Comparison of ENCODE assay signal across 23 cellular contexts in the genomic region with DNA sequence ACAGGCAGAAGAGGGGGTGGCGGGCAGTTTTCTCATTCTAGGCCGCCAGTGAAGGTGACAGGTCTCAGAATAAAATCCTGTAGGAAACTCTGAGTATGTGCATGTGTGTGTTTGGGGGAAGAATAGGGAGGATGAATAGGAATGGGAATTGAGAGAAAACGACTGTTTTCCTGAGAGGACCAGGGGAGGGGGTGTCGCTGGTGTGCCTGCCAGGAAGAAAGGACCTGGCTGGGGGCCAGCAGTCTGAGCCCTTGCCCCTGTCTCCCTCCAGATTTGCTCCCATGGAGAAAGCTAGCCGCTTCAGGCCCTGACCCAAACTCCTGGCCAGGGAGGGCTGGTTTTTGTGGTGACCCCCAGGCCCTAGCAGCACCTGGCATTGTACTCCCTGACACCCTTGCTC. TPM values are rescaled to one million over a fixed set of nuclear protein-coding genes. Genes with fewer than 3 reads are reported as not detected.
A peak's percentile ranks its signal among the peaks of the same experiment; 100 is the strongest.
DNase-seq lines count a peak whose midpoint lies in the region; ATAC-seq and TF ChIP-seq lines count a peak whose summit lies in the region.
"Had no signal": no experiment of that assay in that cellular context is flagged by ENCODE, and none has a peak within 500 bp of the region (broad histone marks: within the 10 kb centered on the region; RNA-seq: fewer than 3 reads in every experiment).

No MANE protein-coding gene starts in this region.

- H3K4me3 ChIP-seq in IMR-90 (ENCODE audit: insufficient read depth, low read depth, low read length) (no peak overlapping the region), subcutaneous abdominal adipose tissue (ENCODE audit: low read depth in 1 of 5, low read length in 5 of 5) (peak overlapping the region in 1 of 5 donors; percentile 31)
- H3K4me3 ChIP-seq: GM12878, lung, spleen, suprapubic skin had no signal

- H3K9me3 ChIP-seq in IMR-90 (ENCODE audit: control insufficient read depth, insufficient read depth, low read length) (no peaks in the 10 kb centered on the region), subcutaneous abdominal adipose tissue (ENCODE audit: control insufficient read depth in 5 of 5, low read length in 5 of 5) (no peaks in the 10 kb centered on the region)
- H3K9me3 ChIP-seq: spleen, suprapubic skin had no signal

- no peak overlapping the region for H3K27ac ChIP-seq in IMR-90 (ENCODE audit: insufficient read depth, low read length)
- H3K27ac ChIP-seq in caudate nucleus (ENCODE audit: low read depth, low read length), result peak overlapping the region; percentile 80
- H3K27ac ChIP-seq in subcutaneous abdominal adipose tissue (ENCODE audit: low read depth, low read length), result peak overlapping the region; percentile 43
- H3K27ac ChIP-seq: spleen, suprapubic skin had no signal

- DNase-seq in IMR-90 (no peak), caudate nucleus (lab: John Stamatoyannopoulos, UW) (no peak), mesothelial cell of epicardium (ENCODE audit: low spot score in 2 of 2, unreplicated experiment in 2 of 2) (no peak)
- no peak for DNase-seq in activated CD4-positive, alpha-beta T cell treated with anti-CD3 and anti-CD28 coated beads, Interleukin-2, amount 10 ng/mL, durations not matched to agents 24 days and 14 days
- DNase-seq in activated naive CD4-positive, alpha-beta T cell treated with anti-CD3 and anti-CD28 coated beads, Interleukin-2, amount 50 U/mL, for 16 hours, result no peak
- DNase-seq: activated CD4-positive, alpha-beta T cell treated with anti-CD3 and anti-CD28 coated beads for 36 hours; CD8-positive, alpha-beta T cell; effector CD8-positive, alpha-beta T cell; HCEC 1CT; naive thymus-derived CD4-positive, alpha-beta T cell; NCI-H1694; spleen; stimulated activated CD8-positive, alpha-beta memory T cell treated with anti-CD3 and anti-CD28 coated beads, Interleukin-4, amount 100 ng/mL, for 48 hours had no signal

- no peak overlapping the region for H2BK20ac ChIP-seq in IMR-90 (ENCODE audit: low read depth, low read length)

- H3K36me3 ChIP-seq in IMR-90 (ENCODE audit: control insufficient read depth, insufficient read depth, low read length) (no peaks in the 10 kb centered on the region), subcutaneous abdominal adipose tissue (ENCODE audit: control insufficient read depth in 5 of 5, insufficient read depth in 5 of 5, low read length in 5 of 5) (peaks cover 2 to 8% (median 3%) of the 10 kb centered on the region in 5 donors)
- H3K36me3 ChIP-seq: spleen had no signal

- no peak overlapping the region for H4K5ac ChIP-seq in IMR-90 (ENCODE audit: low read depth, low read length)

- 0 out of 2 replicates have a peak overlapping the region, but pooled peaks have one; percentile 14 for H3K4ac ChIP-seq in IMR-90 (ENCODE audit: low read depth, low read length)

- no peak overlapping the region for H3K14ac ChIP-seq in IMR-90 (replicated peaks; ENCODE audit: low read depth, low read length)

- no peaks in the 10 kb centered on the region for H3K79me1 ChIP-seq in IMR-90 (ENCODE audit: low read depth in 1 of 2, low read length in 2 of 2)

- no CpG with 5 or more reads among the region's 5 CpGs for WGBS in IMR-90 (ENCODE audit: extremely low coverage in 2 of 2, insufficient read length in 1 of 2), 2 experiments

- no peak overlapping the region for H3K4me3 Mint-ChIP-seq in mesothelial cell of epicardium
- H3K4me3 Mint-ChIP-seq in activated CD4-positive, alpha-beta T cell treated with anti-CD3 and anti-CD28 coated beads, Interleukin-2, amount 10 ng/mL, durations not matched to agents 24 days and 14 days, result no peak overlapping the region
- H3K4me3 Mint-ChIP-seq: activated CD4-positive, alpha-beta T cell treated with anti-CD3 and anti-CD28 coated beads for 36 hours; CD8-positive, alpha-beta T cell; central memory CD8-positive, alpha-beta T cell; IgD-negative memory B cell; naive thymus-derived CD4-positive, alpha-beta T cell had no signal

- H3K9me1 ChIP-seq in IMR-90 (ENCODE audit: insufficient read depth, low read length), result peaks cover 16% of the 10 kb centered on the region

- H2AK5ac ChIP-seq in IMR-90 (ENCODE audit: low read depth, low read length), result no peak overlapping the region

- no peak overlapping the region for H3K56ac ChIP-seq in IMR-90 (ENCODE audit: extremely low read depth, insufficient read depth, low read length)

- H2AFZ ChIP-seq in IMR-90 (replicated peaks; ENCODE audit: low read length, poor library complexity), result no peak overlapping the region

- peaks cover 26% of the 10 kb centered on the region for H3K4me1 ChIP-seq in IMR-90 (ENCODE audit: control insufficient read depth, insufficient read depth, low read length)
- peaks cover 11 to 60% (median 54%) of the 10 kb centered on the region in 5 donors for H3K4me1 ChIP-seq in subcutaneous abdominal adipose tissue (ENCODE audit: control insufficient read depth in 5 of 5, insufficient read depth in 5 of 5, low read length in 5 of 5)
- H3K4me1 ChIP-seq: spleen had no signal

- no peaks in the 10 kb centered on the region for H3K36me3 Mint-ChIP-seq in mesothelial cell of epicardium
- no peaks in the 10 kb centered on the region for H3K36me3 Mint-ChIP-seq in activated CD4-positive, alpha-beta T cell treated with anti-CD3 and anti-CD28 coated beads, Interleukin-2, amount 10 ng/mL, durations not matched to agents 24 days and 14 days (ENCODE audit: low read depth)
- H3K36me3 Mint-ChIP-seq: IgD-negative memory B cell had no signal

- TF ChIP-seq CTCF in IMR-90 (conservative IDR thresholded peaks at IDR 0.05; ENCODE audit: low read depth, low read length), result no peak
- TF ChIP-seq CTCF in mesothelial cell of epicardium (IDR thresholded peaks at IDR 0.05; ENCODE audit: unreplicated experiment), result no peak

- POLR2A ChIA-PET in IMR-90 (lab: Charles Lee; ENCODE audit: unreplicated experiment), result no interaction called here

- H3K4me1 Mint-ChIP-seq in mesothelial cell of epicardium, result peaks cover 26% of the 10 kb centered on the region
- H3K4me1 Mint-ChIP-seq in activated CD4-positive, alpha-beta T cell treated with anti-CD3 and anti-CD28 coated beads, Interleukin-2, amount 10 ng/mL, durations not matched to agents 24 days and 14 days, result no peaks in the 10 kb centered on the region
- H3K4me1 Mint-ChIP-seq: activated CD4-positive, alpha-beta T cell treated with anti-CD3 and anti-CD28 coated beads for 36 hours; central memory CD8-positive, alpha-beta T cell had no signal

- H2BK120ac ChIP-seq in IMR-90 (ENCODE audit: low read depth, low read length), result no peak overlapping the region

- ATAC-seq in IMR-90 (ENCODE audit: low read depth) (no peak), GM19351 (IDR thresholded peaks at IDR 0.05; ENCODE audit: unreplicated experiment) (no peak), HG02678 (IDR thresholded peaks at IDR 0.05; ENCODE audit: unreplicated experiment) (no peak)
- ATAC-seq: activated CD4-positive, alpha-beta T cell treated with anti-CD3 and anti-CD28 coated beads for 36 hours; CD8-positive, alpha-beta T cell; GM12878; naive thymus-derived CD4-positive, alpha-beta T cell; Panc1 had no signal

- no peak overlapping the region for H3K4me2 ChIP-seq in IMR-90 (ENCODE audit: low read depth, low read length)

- H3K9ac ChIP-seq in IMR-90 (ENCODE audit: low read depth, low read length) (no peak overlapping the region), subcutaneous abdominal adipose tissue (ENCODE audit: low read length in 5 of 5) (peak overlapping the region in 3 of 5 donors; percentile 31 to 57 (median 38))

- TF ChIP-seq POLR2A in IMR-90 (IDR thresholded peaks at IDR 0.05; ENCODE audit: low read depth, low read length), result no peak

- intact Hi-C loops in IMR-90 (cut with micrococcal nuclease), result no loop called here
- intact Hi-C loops in activated CD4-positive, alpha-beta T cell treated with anti-CD3 and anti-CD28 coated beads, Interleukin-2, amount 10 ng/mL, durations not matched to agents 24 days and 14 days (cut with micrococcal nuclease), result no loop called here

- no peak overlapping the region for H3K18ac ChIP-seq in IMR-90 (ENCODE audit: low read depth, low read length)

- in situ Hi-C loops in IMR-90 (cut with MboI; ENCODE audit: low sequenced_read_pairs), result no loop called here

- peak overlapping the region; percentile 44 for H3K27ac Mint-ChIP-seq in mesothelial cell of epicardium
- H3K27ac Mint-ChIP-seq in activated CD4-positive, alpha-beta T cell treated with anti-CD3 and anti-CD28 coated beads, Interleukin-2, amount 10 ng/mL, durations not matched to agents 24 days and 14 days, result no peak overlapping the region
- H3K27ac Mint-ChIP-seq: activated CD4-positive, alpha-beta T cell treated with anti-CD3 and anti-CD28 coated beads for 36 hours; activated T-helper 2 cell treated with anti-CD3 and anti-CD28 coated beads, Interferon-gamma antibody, Interleukin-2, Interleukin-4, amounts not matched to agents 10 μg/mL and 5 μg/mL and 100 μg/mL, durations not matched to agents 14 hours and 24 hours and 36 hours; CD8-positive, alpha-beta T cell had no signal

- H3K23ac ChIP-seq in IMR-90 (ENCODE audit: low read depth, low read length), result no peak overlapping the region

- no peak for TF ChIP-seq RAD21 in IMR-90 (IDR thresholded peaks at IDR 0.05; ENCODE audit: low read length)

- peak overlapping the region; percentile 26 for H2AK9ac ChIP-seq in IMR-90 (replicated peaks; ENCODE audit: low read depth, low read length, poor library complexity)

- H2BK15ac ChIP-seq in IMR-90 (ENCODE audit: low read depth, low read length), result no peak overlapping the region

- no peaks in the 10 kb centered on the region for H3K27me3 Mint-ChIP-seq in mesothelial cell of epicardium (ENCODE audit: low read depth)
- peaks cover 27% of the 10 kb centered on the region for H3K27me3 Mint-ChIP-seq in activated CD4-positive, alpha-beta T cell treated with anti-CD3 and anti-CD28 coated beads, Interleukin-2, amount 10 ng/mL, durations not matched to agents 24 days and 14 days

- H3K9me3 Mint-ChIP-seq in mesothelial cell of epicardium, result no peaks in the 10 kb centered on the region
- no peaks in the 10 kb centered on the region for H3K9me3 Mint-ChIP-seq in activated CD4-positive, alpha-beta T cell treated with anti-CD3 and anti-CD28 coated beads, Interleukin-2, amount 10 ng/mL, durations not matched to agents 24 days and 14 days
- H3K9me3 Mint-ChIP-seq: activated T-helper 2 cell treated with anti-CD3 and anti-CD28 coated beads, Interferon-gamma antibody, Interleukin-2, Interleukin-4, amounts not matched to agents 10 μg/mL and 5 μg/mL and 100 μg/mL, durations not matched to agents 14 hours and 24 hours and 36 hours; CD8-positive, alpha-beta T cell; central memory CD8-positive, alpha-beta T cell; IgD-negative memory B cell; naive thymus-derived CD4-positive, alpha-beta T cell had no signal

- no peak overlapping the region for H2BK5ac ChIP-seq in IMR-90 (ENCODE audit: low read depth, low read length, poor library complexity, severe bottlenecking)

- CTCF ChIA-PET in IMR-90 (lab: Yijun Ruan, JAX), result interaction anchor here (1.1 to 2.1 kb wide), 2 partner anchors 11 to 34 kb away, joined by 5 to 7 read pairs; partner anchors contain the start of gene TAF15

- dilution Hi-C loops in IMR-90 (cut with HindIII; ENCODE audit: low sequenced_read_pairs, unreplicated experiment), result no loop called here

- no TSS peak for BruUV-seq in IMR-90 (replicated peaks; lab: Mats Ljungman, UMichigan)

- no peak overlapping the region for H4K8ac ChIP-seq in IMR-90 (ENCODE audit: low read depth in 2 of 2, low read length in 2 of 2)

- H4K20me1 ChIP-seq in IMR-90 (ENCODE audit: insufficient read depth, low read length), result no peaks in the 10 kb centered on the region

- H3K27me3 ChIP-seq in IMR-90 (ENCODE audit: control insufficient read depth, insufficient read depth, low read length), result peaks cover 28% of the 10 kb centered on the region
- H3K27me3 ChIP-seq in subcutaneous abdominal adipose tissue (ENCODE audit: control insufficient read depth in 5 of 5, insufficient read depth in 4 of 5, low read length in 5 of 5), result no peaks in the 10 kb centered on the region
- H3K27me3 ChIP-seq: suprapubic skin had no signal

- no peak overlapping the region for H4K91ac ChIP-seq in IMR-90 (ENCODE audit: insufficient read depth, low read depth, low read length)

RNA-seq across cellular contexts. Expression of gene C17orf50, which starts 14.4 kb away (rescaled TPM):
- total RNA-seq in IMR-90 (2012; rRNA removed) (not detected in 2 replicates), mesothelial cell of epicardium (not detected in 3 replicates)
- polyA plus RNA-seq in IMR-90 (2012; rRNA removed), result not detected in 2 replicates
- polyA plus RNA-seq in IMR-90 (2012; cell fraction: cytosol; rRNA removed), result not detected in 2 replicates
- polyA plus RNA-seq in IMR-90 (2012; cell fraction: nucleus; rRNA removed; ENCODE audit: low replicate concordance), result not detected in 2 replicates
- total RNA-seq in activated CD4-positive, alpha-beta T cell treated with anti-CD3 and anti-CD28 coated beads, Interleukin-2, amount 10 ng/mL, durations not matched to agents 24 days and 14 days, result not detected in 2 replicates
- total RNA-seq: activated CD4-positive, alpha-beta T cell treated with anti-CD3 and anti-CD28 coated beads for 36 hours; activated T-helper 2 cell treated with anti-CD3 and anti-CD28 coated beads, Interferon-gamma antibody, Interleukin-2, Interleukin-4, amounts not matched to agents 10 μg/mL and 5 μg/mL and 100 μg/mL, durations not matched to agents 14 hours and 24 hours and 36 hours; CD8-positive, alpha-beta T cell; GM12878; naive thymus-derived CD4-positive, alpha-beta T cell; spleen; suprapubic skin had no signal
- polyA plus RNA-seq: IgD-negative memory B cell had no signal

RNA-seq across cellular contexts. Expression of gene MMP28, which starts 20.4 kb away (rescaled TPM):
- total RNA-seq in IMR-90 (2012; rRNA removed) (0.18 TPM in 1 of 2 replicates, not detected in the other), mesothelial cell of epicardium (0.34 to 0.86 TPM in 2 of 3 replicates, not detected in the other)
- polyA plus RNA-seq in IMR-90 (2012; rRNA removed), result not detected in 2 replicates
- 0.08 TPM in 1 of 2 replicates, not detected in the other for polyA plus RNA-seq in IMR-90 (2012; cell fraction: cytosol; rRNA removed)
- polyA plus RNA-seq in IMR-90 (2012; cell fraction: nucleus; rRNA removed; ENCODE audit: low replicate concordance), result not detected in 2 replicates
- total RNA-seq in activated CD4-positive, alpha-beta T cell treated with anti-CD3 and anti-CD28 coated beads, Interleukin-2, amount 10 ng/mL, durations not matched to agents 24 days and 14 days, result not detected in 2 replicates
- total RNA-seq: activated T-helper 2 cell treated with anti-CD3 and anti-CD28 coated beads, Interferon-gamma antibody, Interleukin-2, Interleukin-4, amounts not matched to agents 10 μg/mL and 5 μg/mL and 100 μg/mL, durations not matched to agents 14 hours and 24 hours and 36 hours; GM12878 had no signal
- polyA plus RNA-seq: GM12878 had no signal

RNA-seq across cellular contexts. Expression of gene GAS2L2, which starts 22.0 kb away (rescaled TPM):
- total RNA-seq in IMR-90 (2012; rRNA removed) (not detected in 2 replicates), mesothelial cell of epicardium (0.09 to 0.20 TPM (median 0.11 TPM) in 3 replicates)
- 0.02 and 0.03 TPM in 2 replicates for polyA plus RNA-seq in IMR-90 (2012; rRNA removed)
- 0.04 TPM in 1 of 2 replicates, not detected in the other for polyA plus RNA-seq in IMR-90 (2012; cell fraction: cytosol; rRNA removed)
- 0.10 and 0.13 TPM in 2 replicates for polyA plus RNA-seq in IMR-90 (2012; cell fraction: nucleus; rRNA removed; ENCODE audit: low replicate concordance)
- not detected in 2 replicates for total RNA-seq in activated CD4-positive, alpha-beta T cell treated with anti-CD3 and anti-CD28 coated beads, Interleukin-2, amount 10 ng/mL, durations not matched to agents 24 days and 14 days
- total RNA-seq: activated T-helper 2 cell treated with anti-CD3 and anti-CD28 coated beads, Interferon-gamma antibody, Interleukin-2, Interleukin-4, amounts not matched to agents 10 μg/mL and 5 μg/mL and 100 μg/mL, durations not matched to agents 14 hours and 24 hours and 36 hours; GM12878; spleen had no signal
- polyA plus RNA-seq: IgD-negative memory B cell; naive thymus-derived CD4-positive, alpha-beta T cell had no signal

RNA-seq across cellular contexts. Expression of gene TAF15, which starts 34.2 kb away (rescaled TPM):
- total RNA-seq in IMR-90 (2012; rRNA removed) (46.8 and 47.2 TPM in 2 replicates), mesothelial cell of epicardium (218 to 235 TPM (median 225 TPM) in 3 replicates)
- polyA plus RNA-seq in IMR-90 (2012; rRNA removed), result 69.8 and 98.0 TPM in 2 replicates
- polyA plus RNA-seq in IMR-90 (2012; cell fraction: cytosol; rRNA removed), result 24.8 and 31.2 TPM in 2 replicates
- polyA plus RNA-seq in IMR-90 (2012; cell fraction: nucleus; rRNA removed; ENCODE audit: low replicate concordance), result 16.5 and 67.6 TPM in 2 replicates
- total RNA-seq in activated CD4-positive, alpha-beta T cell treated with anti-CD3 and anti-CD28 coated beads, Interleukin-2, amount 10 ng/mL, durations not matched to agents 24 days and 14 days, result 326 and 338 TPM in 2 replicates

RNA-seq across cellular contexts. Expression of gene RASL10B, which starts 43.6 kb away (rescaled TPM):
- total RNA-seq in IMR-90 (2012; rRNA removed) (3.6 and 4.7 TPM in 2 replicates), mesothelial cell of epicardium (19.3 to 20.5 TPM (median 20.1 TPM) in 3 replicates)
- polyA plus RNA-seq in IMR-90 (2012; rRNA removed), result 4.1 and 4.4 TPM in 2 replicates
- 5.7 and 7.2 TPM in 2 replicates for polyA plus RNA-seq in IMR-90 (2012; cell fraction: cytosol; rRNA removed)
- 5.1 and 10.2 TPM in 2 replicates for polyA plus RNA-seq in IMR-90 (2012; cell fraction: nucleus; rRNA removed; ENCODE audit: low replicate concordance)
- 0.71 and 0.72 TPM in 2 replicates for total RNA-seq in activated CD4-positive, alpha-beta T cell treated with anti-CD3 and anti-CD28 coated beads, Interleukin-2, amount 10 ng/mL, durations not matched to agents 24 days and 14 days
- total RNA-seq: GM12878 had no signal
- polyA plus RNA-seq: GM12878, IgD-negative memory B cell had no signal
